In genomic region chr12:6614513-6615177, GRCh38 we compare ENCODE assay signal across 8 cellular contexts. TPM values are rescaled to one million over a fixed set of nuclear protein-coding genes. Genes with fewer than 3 reads are reported as not detected.
DNase-seq lines count a peak whose midpoint lies in the region; ATAC-seq and TF ChIP-seq lines count a peak whose summit lies in the region.

No MANE protein-coding gene starts in this region.

- peak overlapping the region; percentile 85 for H3K27ac Mint-ChIP-seq in dendritic cell treated with granulocyte-macrophage colony-stimulating factor and Interleukin-4, amounts not matched to agents 40 ng/mL and 50 ng/mL, for 4 days
- peak overlapping the region; percentile 52 to 72 for H3K27ac Mint-ChIP-seq in natural killer cell treated with Interleukin-12 subunit alpha and Interleukin-12 subunit beta and Interleukin-15 and Interleukin-18, amount 100 ng/mL, for 72 hours

- H3K36me3 Mint-ChIP-seq in dendritic cell treated with granulocyte-macrophage colony-stimulating factor and Interleukin-4, amounts not matched to agents 40 ng/mL and 50 ng/mL, for 4 days (ENCODE audit: low read depth): no peaks in the 10 kb centered on the region
- H3K36me3 Mint-ChIP-seq in natural killer cell treated with Interleukin-12 subunit alpha and Interleukin-12 subunit beta and Interleukin-15 and Interleukin-18, amount 100 ng/mL, for 72 hours: no peaks in the 10 kb centered on the region

- H3K9me3 Mint-ChIP-seq in dendritic cell treated with granulocyte-macrophage colony-stimulating factor and Interleukin-4, amounts not matched to agents 40 ng/mL and 50 ng/mL, for 4 days: no peaks in the 10 kb centered on the region
- no peaks in the 10 kb centered on the region for H3K9me3 Mint-ChIP-seq in natural killer cell treated with Interleukin-12 subunit alpha and Interleukin-12 subunit beta and Interleukin-15 and Interleukin-18, amount 100 ng/mL, for 72 hours

- H3K27me3 Mint-ChIP-seq in dendritic cell treated with granulocyte-macrophage colony-stimulating factor and Interleukin-4, amounts not matched to agents 40 ng/mL and 50 ng/mL, for 4 days: no peaks in the 10 kb centered on the region
- H3K27me3 Mint-ChIP-seq in natural killer cell treated with Interleukin-12 subunit alpha and Interleukin-12 subunit beta and Interleukin-15 and Interleukin-18, amount 100 ng/mL, for 72 hours: no peaks in the 10 kb centered on the region

- POLR2A ChIA-PET in BJ (lab: Charles Lee): interaction anchor here (0.6 to 0.7 kb wide), 2 partner anchors 18 to 33 kb away, joined by 3 to 11 read pairs; no protein-coding TSS in a partner anchor

- CTCF ChIA-PET in BJ (lab: Yijun Ruan, JAX): interaction anchor here (0.9 to 2.7 kb wide), 14 partner anchors 9 to 211 kb away, joined by 3 to 10 read pairs (median 4); partner anchors contain the start of genes MLF2, PTMS and ZNF384

- H3K4me3 ChIP-seq in BJ (ENCODE audit: low read depth, low read length): no peak overlapping the region

- H3K36me3 ChIP-seq in BJ (ENCODE audit: control insufficient read depth, insufficient read depth, low read length): no peaks in the 10 kb centered on the region

- peaks cover 72% of the 10 kb centered on the region for H3K4me1 Mint-ChIP-seq in dendritic cell treated with granulocyte-macrophage colony-stimulating factor and Interleukin-4, amounts not matched to agents 40 ng/mL and 50 ng/mL, for 4 days (ENCODE audit: low read depth)
- peaks cover 38 to 42% of the 10 kb centered on the region in 2 donors for H3K4me1 Mint-ChIP-seq in natural killer cell treated with Interleukin-12 subunit alpha and Interleukin-12 subunit beta and Interleukin-15 and Interleukin-18, amount 100 ng/mL, for 72 hours (ENCODE audit: low read depth in 2 of 2)

- no peak for ATAC-seq in natural killer cell treated with Interleukin-12 subunit alpha and Interleukin-12 subunit beta and Interleukin-15 and Interleukin-18, amount 100 ng/mL, for 72 hours
- ATAC-seq in sciatic nerve (no peak), GM18511 (IDR thresholded peaks at IDR 0.05; ENCODE audit: unreplicated experiment) (no peak)

- H3K4me3 Mint-ChIP-seq in dendritic cell treated with granulocyte-macrophage colony-stimulating factor and Interleukin-4, amounts not matched to agents 40 ng/mL and 50 ng/mL, for 4 days: no peak overlapping the region
- peak overlapping the region; percentile 30 for H3K4me3 Mint-ChIP-seq in natural killer cell treated with Interleukin-12 subunit alpha and Interleukin-12 subunit beta and Interleukin-15 and Interleukin-18, amount 100 ng/mL, for 72 hours

- intact Hi-C loops in dendritic cell treated with granulocyte-macrophage colony-stimulating factor and Interleukin-4, amounts not matched to agents 40 ng/mL and 50 ng/mL, for 4 days (cut with micrococcal nuclease): loop anchor here (5.0 kb wide), 2 partner anchors 163 to 213 kb away; partner anchors contain the start of gene P3H3
- intact Hi-C loops in sciatic nerve (cut with DNase I): no loop called here

- TF ChIP-seq CTCF in BJ (IDR thresholded peaks at IDR 0.05; ENCODE audit: insufficient read depth, low read depth, low read length): peak; percentile 23; the same call in 1 of the 2 replicates

- no peaks in the 10 kb centered on the region for H3K27me3 ChIP-seq in BJ (ENCODE audit: control insufficient read depth, insufficient read depth, low read length)

- DNase-seq in BJ (ENCODE audit: low read depth) (no peak), M059J (ENCODE audit: low read depth) (peak; percentile 29), sciatic nerve (ENCODE audit: low spot score) (no peak), NCI-H1694 treated with DMSO at 0.1 percent for 48 hours (lab: John Stamatoyannopoulos, UW) (no peak), T-helper 9 cell (no peak)
- no peak for DNase-seq in natural killer cell treated with Interleukin-12 subunit alpha and Interleukin-12 subunit beta and Interleukin-15 and Interleukin-18, amount 100 ng/mL, for 72 hours (ENCODE audit: low spot score)

RNA-seq across cellular contexts. Expression of gene CHD4, which starts 7.5 kb away (rescaled TPM):
- polyA plus RNA-seq in BJ (2011; rRNA removed): 69.8 and 87.6 TPM in 2 replicates
- polyA minus RNA-seq in BJ (2011; rRNA and poly(A)+ RNA removed): 217 and 222 TPM in 2 replicates
- 131 and 207 TPM in 2 replicates for total RNA-seq in M059J (2014; rRNA removed; shearing (Covaris generic))
- 100 to 1,000 TPM; 239 to 352 TPM for total RNA-seq in natural killer cell treated with Interleukin-12 subunit alpha and Interleukin-12 subunit beta and Interleukin-15 and Interleukin-18, amount 100 ng/mL, for 72 hours
- total RNA-seq in sciatic nerve: 245 TPM

RNA-seq across cellular contexts. Expression of gene LPAR5, which starts 21.1 kb away (rescaled TPM):
- polyA plus RNA-seq in BJ (2011; rRNA removed): 0.05 TPM in 1 of 2 replicates, not detected in the other
- not detected in 2 replicates for polyA minus RNA-seq in BJ (2011; rRNA and poly(A)+ RNA removed)
- total RNA-seq in M059J (2014; rRNA removed; shearing (Covaris generic)): 0.27 TPM in 1 of 2 replicates, not detected in the other
- total RNA-seq in natural killer cell treated with Interleukin-12 subunit alpha and Interleukin-12 subunit beta and Interleukin-15 and Interleukin-18, amount 100 ng/mL, for 72 hours: 10 to 100 TPM in 1 of 2 donors, 1 to 10 TPM in 1; 5.6 to 10.6 TPM
- total RNA-seq in sciatic nerve: 2.9 TPM

RNA-seq across cellular contexts. Expression of gene ACRBP, which starts 32.6 kb away (rescaled TPM):
- polyA plus RNA-seq in BJ (2011; rRNA removed): 0.17 and 0.40 TPM in 2 replicates
- polyA minus RNA-seq in BJ (2011; rRNA and poly(A)+ RNA removed): 0.52 TPM in 1 of 2 replicates, not detected in the other
- total RNA-seq in M059J (2014; rRNA removed; shearing (Covaris generic)): not detected in 2 replicates
- 1 to 10 TPM in 1 of 2 donors, under 1 TPM in 1; 0.98 to 2.1 TPM for total RNA-seq in natural killer cell treated with Interleukin-12 subunit alpha and Interleukin-12 subunit beta and Interleukin-15 and Interleukin-18, amount 100 ng/mL, for 72 hours
- 1.9 TPM for total RNA-seq in sciatic nerve

RNA-seq across cellular contexts. Expression of gene NOP2, which starts 46.6 kb away (rescaled TPM):
- polyA plus RNA-seq in BJ (2011; rRNA removed): 28.4 and 32.6 TPM in 2 replicates
- polyA minus RNA-seq in BJ (2011; rRNA and poly(A)+ RNA removed): 18.1 and 37.2 TPM in 2 replicates
- total RNA-seq in M059J (2014; rRNA removed; shearing (Covaris generic)): 29.8 and 47.0 TPM in 2 replicates
- 100 to 1,000 TPM; 103 to 201 TPM for total RNA-seq in natural killer cell treated with Interleukin-12 subunit alpha and Interleukin-12 subunit beta and Interleukin-15 and Interleukin-18, amount 100 ng/mL, for 72 hours
- total RNA-seq in sciatic nerve: 27.6 TPM

RNA-seq across cellular contexts. Expression of gene ING4, which starts 48.3 kb away (rescaled TPM):
- 43.0 and 61.0 TPM in 2 replicates for polyA plus RNA-seq in BJ (2011; rRNA removed)
- polyA minus RNA-seq in BJ (2011; rRNA and poly(A)+ RNA removed): 12.9 and 13.7 TPM in 2 replicates
- total RNA-seq in M059J (2014; rRNA removed; shearing (Covaris generic)): 19.3 and 37.8 TPM in 2 replicates
- 10 to 100 TPM; 13.0 to 16.7 TPM for total RNA-seq in natural killer cell treated with Interleukin-12 subunit alpha and Interleukin-12 subunit beta and Interleukin-15 and Interleukin-18, amount 100 ng/mL, for 72 hours
- 42.1 TPM for total RNA-seq in sciatic nerve
